In genomic region chr6:34655876-34656377, GRCh38 we compare ENCODE assay signal across 8 cellular contexts. TPM values are rescaled to one million over a fixed set of nuclear protein-coding genes. Genes with fewer than 3 reads are reported as not detected.
DNase-seq lines count a peak whose midpoint lies in the region; ATAC-seq, FAIRE-seq and TF ChIP-seq lines count a peak whose summit lies in the region.
"Not testable (repeated sequence)": the region's sequence is repeated elsewhere in the genome, so short reads cannot be mapped to it uniquely, and the experiment has no call there.

No MANE protein-coding gene starts in this region.

- H3K23ac ChIP-seq in mesenchymal stem cell (ENCODE audit: low read length in 2 of 2): not testable (repeated sequence)

- H3K9me3 Mint-ChIP-seq in activated CD4-positive, alpha-beta T cell treated with anti-CD3 and anti-CD28 coated beads for 36 hours (ENCODE audit: low read depth); astrocyte (ENCODE audit: unreplicated experiment): not testable (repeated sequence)

- CTCF ChIA-PET in activated CD4-positive, alpha-beta T cell treated with anti-CD3 and anti-CD28 coated beads for 36 hours (lab: Charles Lee): interaction anchor here (0.6 to 2.5 kb wide), 7 partner anchors 12 to 359 kb away, joined by 3 to 15 read pairs (median 3); no protein-coding TSS in a partner anchor

- peak overlapping the region in 1 of 2 experiments; percentile 7 for H3K4ac ChIP-seq in mesenchymal stem cell (ENCODE audit: low read depth in 1 of 2, low read length in 2 of 2)

- not testable (repeated sequence) for H2BK15ac ChIP-seq in mesenchymal stem cell (ENCODE audit: low read depth, poor library complexity, severe bottlenecking)

- peak overlapping the region; percentile 53 for H2AK5ac ChIP-seq in mesenchymal stem cell (ENCODE audit: low read length, severe bottlenecking)

- H3K14ac ChIP-seq in mesenchymal stem cell (ENCODE audit: low read length in 2 of 2): not testable (repeated sequence)

- not testable (repeated sequence) for TF ChIP-seq POLR2A in esophagus squamous epithelium (IDR thresholded peaks at IDR 0.05)

- DNase-seq in GM12865 (ENCODE audit: low read depth); Karpas-422; activated CD4-positive, alpha-beta T cell treated with anti-CD3 and anti-CD28 coated beads for 36 hours; astrocyte (ENCODE audit: low read depth); esophagus squamous epithelium (lab: John Stamatoyannopoulos, UW); mesenchymal stem cell: not testable (repeated sequence)

- WGBS in esophagus squamous epithelium, 2 donors: 67 to 69% methylated on average over 9 to 11 of the region's 11 CpGs
- 89% methylated on average over 10 of the region's 11 CpGs for WGBS in mesenchymal stem cell
- 67% methylated on average over 11 of the region's 11 CpGs for WGBS in urinary bladder

- H3K9ac ChIP-seq in Karpas-422 (ENCODE audit: low read length): not testable (repeated sequence)
- H3K9ac ChIP-seq in astrocyte (ENCODE audit: low read length): peak overlapping the region; percentile 76
- H3K9ac ChIP-seq in mesenchymal stem cell (ENCODE audit: low read length): peak overlapping the region; percentile 90
- peak overlapping the region in 2 of 3 donors; percentile 74 to 79 for H3K9ac ChIP-seq in skeletal muscle tissue (ENCODE audit: low read depth in 1 of 3, low read length in 3 of 3)

- not testable (repeated sequence) for H2BK120ac ChIP-seq in mesenchymal stem cell (ENCODE audit: low read depth, low read length)

- not testable (repeated sequence) for H3K36me3 ChIP-seq in Karpas-422 (ENCODE audit: insufficient read depth, low read length); astrocyte (ENCODE audit: insufficient read depth, low read length); skeletal muscle tissue (ENCODE audit: control insufficient read depth in 3 of 3, insufficient read depth in 3 of 3, low read length in 3 of 3); urinary bladder (ENCODE audit: insufficient read depth)
- H3K36me3 ChIP-seq in esophagus squamous epithelium (peaks cover 0 to 23% (median 0%) of the 10 kb centered on the region in 3 donors), mesenchymal stem cell (ENCODE audit: control insufficient read depth in 1 of 2, insufficient read depth in 2 of 2, low read depth in 1 of 2, low read length in 2 of 2) (peaks cover 5 to 26% of the 10 kb centered on the region in 2 experiments)

- not testable (repeated sequence) for H3K27me3 ChIP-seq in Karpas-422 (ENCODE audit: low read length); astrocyte (ENCODE audit: insufficient read depth, low read length); esophagus squamous epithelium; mesenchymal stem cell (ENCODE audit: control insufficient read depth in 1 of 2, insufficient read depth in 1 of 2, low read length in 2 of 2); skeletal muscle tissue (ENCODE audit: control insufficient read depth in 3 of 3, insufficient read depth in 3 of 3, low read length in 3 of 3)

- H3K27ac ChIP-seq in Karpas-422 (ENCODE audit: low read length): peak overlapping the region; percentile 81
- H3K27ac ChIP-seq in astrocyte (ENCODE audit: low read depth, low read length): peak overlapping the region; percentile 91
- H3K27ac ChIP-seq in esophagus squamous epithelium: peak overlapping the region; percentile 84 to 98 (median 92)
- H3K27ac ChIP-seq in mesenchymal stem cell (ENCODE audit: low read length, poor library complexity, severe bottlenecking): peak overlapping the region; percentile 99
- H3K27ac ChIP-seq in skeletal muscle tissue (ENCODE audit: low read depth, low read length): peak overlapping the region; percentile 97
- H3K27ac ChIP-seq in urinary bladder (ENCODE audit: low read depth): peak overlapping the region; percentile 86

- H3K9me2 ChIP-seq in Karpas-422 (replicated peaks; ENCODE audit: insufficient read depth, low read length): not testable (repeated sequence)

- H2BK5ac ChIP-seq in mesenchymal stem cell (ENCODE audit: low read depth, low read length, poor library complexity, severe bottlenecking): not testable (repeated sequence)

- peaks cover 14% of the 10 kb centered on the region for H3K36me3 Mint-ChIP-seq in activated CD4-positive, alpha-beta T cell treated with anti-CD3 and anti-CD28 coated beads for 36 hours (ENCODE audit: low read depth)
- not testable (repeated sequence) for H3K36me3 Mint-ChIP-seq in astrocyte (ENCODE audit: low read depth, unreplicated experiment)

- H3K27ac Mint-ChIP-seq in activated CD4-positive, alpha-beta T cell treated with anti-CD3 and anti-CD28 coated beads for 36 hours: peak overlapping the region; percentile 90
- peak overlapping the region; percentile 88 for H3K27ac Mint-ChIP-seq in astrocyte (ENCODE audit: unreplicated experiment)

- ATAC-seq in activated CD4-positive, alpha-beta T cell treated with anti-CD3 and anti-CD28 coated beads for 36 hours: not testable (repeated sequence)

- H3K4me3 ChIP-seq in GM12865 (ENCODE audit: low read depth, low read length): peak overlapping the region; percentile 67
- not testable (repeated sequence) for H3K4me3 ChIP-seq in Karpas-422 (ENCODE audit: low read length); astrocyte (ENCODE audit: insufficient read depth, low read depth, low read length); urinary bladder (ENCODE audit: low read depth, low read length)
- H3K4me3 ChIP-seq in esophagus squamous epithelium: peak overlapping the region in 3 of 4 donors; percentile 32 to 67 (median 36)
- H3K4me3 ChIP-seq in mesenchymal stem cell (ENCODE audit: insufficient read depth in 1 of 2, low read depth in 1 of 2, low read length in 2 of 2): peak overlapping the region in 1 of 2 experiments; percentile 79
- peak overlapping the region; percentile 69 to 79 (median 72) for H3K4me3 ChIP-seq in skeletal muscle tissue (ENCODE audit: low read length in 3 of 3)

- H3K4me3 Mint-ChIP-seq in activated CD4-positive, alpha-beta T cell treated with anti-CD3 and anti-CD28 coated beads for 36 hours: peak overlapping the region; percentile 2
- not testable (repeated sequence) for H3K4me3 Mint-ChIP-seq in astrocyte (ENCODE audit: unreplicated experiment)

- H4K8ac ChIP-seq in mesenchymal stem cell (ENCODE audit: low read length): not testable (repeated sequence)

- H3K79me2 ChIP-seq in Karpas-422 (ENCODE audit: low read length): peaks cover 92% of the 10 kb centered on the region
- H3K79me2 ChIP-seq in astrocyte (ENCODE audit: insufficient read depth, low read length): peaks cover 57% of the 10 kb centered on the region

- not testable (repeated sequence) for FAIRE-seq in astrocyte (lab: Jason Lieb, UNC)

- TF ChIP-seq CTCF in GM12865 (IDR thresholded peaks at IDR 0.05; ENCODE audit: insufficient read depth, low read depth, low read length, missing control alignments); astrocyte (IDR thresholded peaks at IDR 0.05; ENCODE audit: insufficient read depth, low read depth, low read length); esophagus squamous epithelium (IDR thresholded peaks at IDR 0.05): not testable (repeated sequence)

- peak overlapping the region in 1 of 2 experiments; percentile 64 for H3K18ac ChIP-seq in mesenchymal stem cell (ENCODE audit: low read depth in 1 of 2, low read length in 2 of 2)

- H3K4me2 ChIP-seq in Karpas-422 (ENCODE audit: low read depth, low read length, poor library complexity, severe bottlenecking) (peak overlapping the region; percentile 75), astrocyte (ENCODE audit: low read length) (peak overlapping the region; percentile 87)
- H3K4me2 ChIP-seq in mesenchymal stem cell (ENCODE audit: low read length, poor library complexity, severe bottlenecking): not testable (repeated sequence)

- peaks cover 46% of the 10 kb centered on the region for H3K4me1 ChIP-seq in Karpas-422 (ENCODE audit: low read length)
- peaks cover 20% of the 10 kb centered on the region for H3K4me1 ChIP-seq in astrocyte (ENCODE audit: insufficient read depth, low read length)
- H3K4me1 ChIP-seq in esophagus squamous epithelium: peaks cover 19 to 53% (median 32%) of the 10 kb centered on the region in 3 donors
- not testable (repeated sequence) for H3K4me1 ChIP-seq in mesenchymal stem cell (ENCODE audit: control insufficient read depth, insufficient read depth, low read depth, low read length); urinary bladder (ENCODE audit: insufficient read depth)
- H3K4me1 ChIP-seq in skeletal muscle tissue (ENCODE audit: control insufficient read depth in 3 of 3, insufficient read depth in 3 of 3, low read length in 3 of 3): peaks cover 30 to 43% (median 33%) of the 10 kb centered on the region in 3 donors

- POLR2A ChIA-PET in activated CD4-positive, alpha-beta T cell treated with anti-CD3 and anti-CD28 coated beads for 36 hours (lab: Charles Lee): interaction anchor here (0.6 to 1.8 kb wide), 5 partner anchors 16 to 851 kb away, joined by 3 to 14 read pairs (median 8); partner anchors contain the start of gene ILRUN

- H4K20me1 ChIP-seq in Karpas-422 (ENCODE audit: insufficient read depth, low read depth, low read length); astrocyte (ENCODE audit: insufficient read depth, low read length): not testable (repeated sequence)

- H3K9me3 ChIP-seq in Karpas-422 (ENCODE audit: low read length); astrocyte (ENCODE audit: insufficient read depth, low read depth, low read length); esophagus squamous epithelium; mesenchymal stem cell (ENCODE audit: control insufficient read depth, low read length); skeletal muscle tissue (ENCODE audit: control insufficient read depth in 3 of 3, low read length in 3 of 3): not testable (repeated sequence)

- intact Hi-C loops in activated CD4-positive, alpha-beta T cell treated with anti-CD3 and anti-CD28 coated beads for 36 hours (cut with DNase I, micrococcal nuclease): loop anchor here (1.0 to 10.0 kb wide), 6 partner anchors 8 to 229 kb away; partner anchors contain the start of genes ILRUN (in 2 of the 2), SNRPC (in 2 of the 2), ANKS1A (in 1 of the 2) and TAF11 (in 1 of the 2)
- intact Hi-C loops in esophagus squamous epithelium (cut with DNase I): not testable (repeated sequence)

- H2BK12ac ChIP-seq in mesenchymal stem cell (ENCODE audit: low read length in 2 of 2): peak overlapping the region in 1 of 2 experiments; percentile 77

- H3K27me3 Mint-ChIP-seq in activated CD4-positive, alpha-beta T cell treated with anti-CD3 and anti-CD28 coated beads for 36 hours; astrocyte (ENCODE audit: low read depth, unreplicated experiment): not testable (repeated sequence)

- peaks cover 51% of the 10 kb centered on the region for H3K4me1 Mint-ChIP-seq in activated CD4-positive, alpha-beta T cell treated with anti-CD3 and anti-CD28 coated beads for 36 hours
- H3K4me1 Mint-ChIP-seq in astrocyte (ENCODE audit: low read depth, unreplicated experiment): peaks cover 26% of the 10 kb centered on the region

- not testable (repeated sequence) for H4K91ac ChIP-seq in mesenchymal stem cell (ENCODE audit: low read length)

- H3K79me1 ChIP-seq in mesenchymal stem cell (replicated peaks; ENCODE audit: low read length, poor library complexity, severe bottlenecking): peaks cover 14% of the 10 kb centered on the region

- H2AFZ ChIP-seq in Karpas-422 (ENCODE audit: low read length); astrocyte (ENCODE audit: low read depth, low read length); mesenchymal stem cell (ENCODE audit: low read depth, low read length): not testable (repeated sequence)

RNA-seq across cellular contexts. Expression of gene ILRUN, which starts 40.6 kb away (rescaled TPM):
- 28.8 and 33.9 TPM in 2 replicates for total RNA-seq in Karpas-422 (2014; rRNA removed; shearing (Covaris generic); ENCODE audit: low replicate concordance)
- total RNA-seq in activated CD4-positive, alpha-beta T cell treated with anti-CD3 and anti-CD28 coated beads for 36 hours: 10 to 100 TPM; 56.2 to 66.9 TPM
- 56.0 and 63.3 TPM in 2 replicates for total RNA-seq in astrocyte
- 10 to 100 TPM; 43.8 to 52.8 (median 50.0) TPM for total RNA-seq in esophagus squamous epithelium
- polyA plus RNA-seq in mesenchymal stem cell (2013, experiment 1 of 2): 36.6 TPM
- polyA plus RNA-seq in mesenchymal stem cell (2013, experiment 2 of 2): 37.6 TPM
- 64.7 TPM for total RNA-seq in skeletal muscle tissue
- total RNA-seq in urinary bladder: 38.1 TPM
- polyA plus RNA-seq in urinary bladder: 76.0 TPM
